1 cellular context compared by ENCODE assay signal in the genomic region with DNA sequence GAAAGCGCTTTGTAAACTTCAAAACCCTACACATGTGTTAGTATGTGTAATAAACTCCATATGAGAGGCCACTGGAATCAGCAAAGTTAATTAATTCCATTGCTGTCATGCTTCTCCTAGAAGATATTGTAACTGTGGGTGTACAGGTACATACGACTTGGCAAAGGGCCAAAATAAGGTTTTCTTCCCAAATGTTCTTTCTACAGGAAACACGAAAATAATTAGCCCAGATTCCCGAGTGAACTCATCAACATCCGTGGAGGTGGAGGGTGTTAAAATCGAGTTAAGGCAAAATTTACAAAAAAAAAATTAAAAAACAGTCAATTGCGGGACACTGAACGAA.
TF ChIP-seq lines count a peak whose summit lies in the region.

No MANE protein-coding gene starts in this region.

TF ChIP-seq in H1, 55 proteins besides CTCF, POLR2A, EP300 and RAD21:
- TF ChIP-seq CBX5 (IDR thresholded peaks at IDR 0.05; ENCODE audit: low read depth, low read length) (no peak), GABPA (IDR thresholded peaks at IDR 0.05; ENCODE audit: borderline replicate concordance, insufficient read depth, low read length) (no peak), NRF1 (IDR thresholded peaks at IDR 0.05; ENCODE audit: low read depth, low read length) (no peak), RNF2 (IDR thresholded peaks at IDR 0.05; ENCODE audit: borderline replicate concordance, low read depth, low read length, missing control alignments, poor library complexity, severe bottlenecking) (no peak), SIX5 (IDR thresholded peaks at IDR 0.05; ENCODE audit: low read depth, low read length) (no peak), TAF1 (IDR thresholded peaks at IDR 0.05; ENCODE audit: low read depth, low read length) (no peak), HDAC6 (IDR thresholded peaks at IDR 0.05; ENCODE audit: low read depth, low read length) (no peak)
TF ChIP-seq in H1: peak in this region for 0.
